Comparison of ENCODE assay signal across 1 cellular context in genomic region chr2:218806346-218806978, GRCh38.
A peak's percentile ranks its signal among the peaks of the same experiment; 100 is the strongest.
TF ChIP-seq lines count a peak whose summit lies in the region.

No MANE protein-coding gene starts in this region.

TF ChIP-seq in HepG2, 621 proteins besides CTCF, POLR2A, EP300 and RAD21 (continued from another document and continues in another):
- TF ChIP-seq ZNF280B (CRISPR knock-in tag; IDR thresholded peaks at IDR 0.05; ENCODE audit: borderline replicate concordance) (no peak), ZBTB26 (CRISPR knock-in tag; IDR thresholded peaks at IDR 0.05; ENCODE audit: borderline replicate concordance) (no peak), ZKSCAN8 (CRISPR knock-in tag; IDR thresholded peaks at IDR 0.05; ENCODE audit: borderline replicate concordance) (peak; percentile 81; the same call in 1 of the 2 replicates), FOXA1 (IDR thresholded peaks at IDR 0.05) (no peak), FOXA1 (CRISPR knock-in tag; IDR thresholded peaks at IDR 0.05) (peak; percentile 55), PHB2 (IDR thresholded peaks at IDR 0.05; ENCODE audit: partially characterized antibody) (no peak), ZNF512B (CRISPR knock-in tag; IDR thresholded peaks at IDR 0.05; ENCODE audit: borderline replicate concordance) (no peak), MEF2D (CRISPR knock-in tag; IDR thresholded peaks at IDR 0.05) (peak; percentile 97), NKX3-1 (CRISPR knock-in tag; IDR thresholded peaks at IDR 0.05) (peak; percentile 37; the same call in 1 of the 2 replicates), ZNF510 (CRISPR knock-in tag; IDR thresholded peaks at IDR 0.05; ENCODE audit: low read depth) (no peak), GTF3A (CRISPR knock-in tag; conservative IDR thresholded peaks at IDR 0.05) (no peak), RORA (CRISPR knock-in tag; IDR thresholded peaks at IDR 0.05) (peak; percentile 76; the same call in 1 of the 2 replicates), ZNF207 (IDR thresholded peaks at IDR 0.05; ENCODE audit: borderline replicate concordance) (no peak), ZNF224 (CRISPR knock-in tag; IDR thresholded peaks at IDR 0.05) (no peak), ZNF10 (CRISPR knock-in tag; IDR thresholded peaks at IDR 0.05; ENCODE audit: borderline replicate concordance, low read depth) (no peak), ZNF691 (CRISPR knock-in tag; IDR thresholded peaks at IDR 0.05; ENCODE audit: borderline replicate concordance, low read depth) (no peak), HNRNPL (IDR thresholded peaks at IDR 0.05; ENCODE audit: low read depth, low read length) (no peak), KAT7 (CRISPR knock-in tag; IDR thresholded peaks at IDR 0.05; ENCODE audit: borderline replicate concordance) (peak; percentile 55; the same call in 1 of the 2 replicates), IRF1 (CRISPR knock-in tag; IDR thresholded peaks at IDR 0.05; ENCODE audit: low read depth) (no peak), ZNF142 (CRISPR knock-in tag; IDR thresholded peaks at IDR 0.05) (peak; percentile 64; the same call in 1 of the 2 replicates), MLXIP (CRISPR knock-in tag; IDR thresholded peaks at IDR 0.05; ENCODE audit: borderline replicate concordance) (no peak), ZHX2 (IDR thresholded peaks at IDR 0.05; ENCODE audit: low read depth) (0 out of 2 replicates have a peak, but pooled peaks have one; percentile 48), ZHX2 (CRISPR knock-in tag; IDR thresholded peaks at IDR 0.05; ENCODE audit: borderline replicate concordance) (no peak), ZFP82 (CRISPR knock-in tag; IDR thresholded peaks at IDR 0.05; ENCODE audit: borderline replicate concordance) (no peak), WIZ (CRISPR knock-in tag; IDR thresholded peaks at IDR 0.05) (no peak), ATM (IDR thresholded peaks at IDR 0.05; ENCODE audit: borderline replicate concordance) (no peak), MEIS1 (CRISPR knock-in tag; IDR thresholded peaks at IDR 0.05; ENCODE audit: borderline replicate concordance) (no peak), HDAC2 (CRISPR knock-in tag; IDR thresholded peaks at IDR 0.05) (peak; percentile 87), ZNF660 (CRISPR knock-in tag; IDR thresholded peaks at IDR 0.05; ENCODE audit: borderline replicate concordance, low read depth) (no peak), SRSF1 (optimal IDR thresholded peaks at IDR 0.05; ENCODE audit: low read depth, low read length) (no peak), BRF2 (CRISPR knock-in tag; IDR thresholded peaks at IDR 0.05) (no peak)
